In genomic region chr7:77288676-77289320, GRCh38 we compare ENCODE assay signal across 1 cellular context.
TF ChIP-seq lines count a peak whose summit lies in the region.

No MANE protein-coding gene starts in this region.

TF ChIP-seq in endothelial cell of umbilical vein, 7 proteins besides CTCF, POLR2A, EP300 and RAD21 (continued from another document):
- TF ChIP-seq POLR2AphosphoS5 (IDR thresholded peaks at IDR 0.05; ENCODE audit: insufficient read depth, low read depth, low read length) (peak; percentile 18), FOS (IDR thresholded peaks at IDR 0.05; ENCODE audit: borderline replicate concordance, insufficient read depth, low read length) (peak; percentile 9), GATA2 (IDR thresholded peaks at IDR 0.05; ENCODE audit: insufficient read depth, insufficient read length, low read depth, low read length) (no peak), EZH2 (IDR thresholded peaks at IDR 0.05; ENCODE audit: borderline replicate concordance, low read depth, low read length, severe bottlenecking) (no peak)
